In genomic region chr16:67892375-67892774, GRCh38 we compare ENCODE assay signal across 8 cellular contexts. TPM values are rescaled to one million over a fixed set of nuclear protein-coding genes. Genes with fewer than 3 reads are reported as not detected.
DNase-seq lines count a peak whose midpoint lies in the region; ATAC-seq and TF ChIP-seq lines count a peak whose summit lies in the region.

No MANE protein-coding gene starts in this region.

- ATAC-seq in HG02973 (IDR thresholded peaks at IDR 0.05; ENCODE audit: unreplicated experiment), result no peak
- ATAC-seq in GM19351 (IDR thresholded peaks at IDR 0.05; ENCODE audit: unreplicated experiment), result no peak

- H3K27ac ChIP-seq in C4-2B, result 0 out of 2 replicates have a peak overlapping the region, but pooled peaks have one; percentile 15
- H3K27ac ChIP-seq in ectodermal cell (ENCODE audit: insufficient read depth, low read depth, low read length, poor library complexity, severe bottlenecking), result no peak overlapping the region

- H3K4me3 ChIP-seq in ectodermal cell (ENCODE audit: insufficient read depth, low read depth, low read length), result peak overlapping the region; percentile 20

- H3K4me1 Mint-ChIP-seq in neural crest cell, result peaks cover 33% of the 10 kb centered on the region

- no peak overlapping the region for H3K27ac Mint-ChIP-seq in neural crest cell (ENCODE audit: unreplicated experiment)

- no peaks in the 10 kb centered on the region for H3K9me3 Mint-ChIP-seq in neural crest cell

- 66 to 72% methylated on average over 3 to 4 of the region's 5 CpGs for WGBS in ectodermal cell, 2 experiments

- H3K27me3 Mint-ChIP-seq in neural crest cell (ENCODE audit: low read depth), result no peaks in the 10 kb centered on the region

- H3K9me3 ChIP-seq in ectodermal cell (ENCODE audit: control insufficient read depth, low read length), result no peaks in the 10 kb centered on the region

- no peaks in the 10 kb centered on the region for H3K36me3 ChIP-seq in ectodermal cell (ENCODE audit: control insufficient read depth, insufficient read depth, low read length)

- H3K4me1 ChIP-seq in ectodermal cell (ENCODE audit: control insufficient read depth, insufficient read depth, low read length), result peaks cover 6% of the 10 kb centered on the region

- no peak for TF ChIP-seq CTCF in C4-2B (conservative IDR thresholded peaks at IDR 0.05)
- no peak for TF ChIP-seq CTCF in neural crest cell (conservative IDR thresholded peaks at IDR 0.05)

- no peaks in the 10 kb centered on the region for H3K27me3 ChIP-seq in ectodermal cell (ENCODE audit: control insufficient read depth, insufficient read depth, low read length, poor library complexity, severe bottlenecking)

- DNase-seq in NAMALWA (ENCODE audit: low spot score), result peak; percentile 18
- DNase-seq in neural crest cell (ENCODE audit: low read depth, low spot score), result no peak
- DNase-seq in SIG-M5 (lab: John Stamatoyannopoulos, UW), result no peak
- no peak for DNase-seq in inferior parietal cortex (ENCODE audit: extremely low spot score)

- H3K36me3 Mint-ChIP-seq in neural crest cell (ENCODE audit: low read depth), result no peaks in the 10 kb centered on the region

- peak overlapping the region; percentile 83 for H3K4me3 Mint-ChIP-seq in neural crest cell

RNA-seq across cellular contexts. Expression of gene PSKH1, which starts 0.7 kb away (rescaled TPM):
- polyA plus RNA-seq in ectodermal cell (2013, experiment 1 of 4), result 32.4 TPM
- 42.8 TPM for polyA plus RNA-seq in ectodermal cell (2013, experiment 2 of 4)
- polyA plus RNA-seq in ectodermal cell (2013, experiment 3 of 4), result 33.4 TPM
- 29.1 TPM for polyA plus RNA-seq in ectodermal cell (2013, experiment 4 of 4)
- total RNA-seq in neural crest cell, result 39.0 and 41.5 TPM in 2 replicates

RNA-seq across cellular contexts. Expression of gene NRN1L, which starts 7.7 kb away (rescaled TPM):
- 1.1 TPM for polyA plus RNA-seq in ectodermal cell (2013, experiment 1 of 4)
- 0.96 TPM for polyA plus RNA-seq in ectodermal cell (2013, experiment 2 of 4)
- polyA plus RNA-seq in ectodermal cell (2013, experiment 3 of 4), result not detected
- 1.6 TPM for polyA plus RNA-seq in ectodermal cell (2013, experiment 4 of 4)
- total RNA-seq in neural crest cell, result 1.0 TPM in 1 of 2 replicates, not detected in the other

RNA-seq across cellular contexts. Expression of gene EDC4, which starts 19.5 kb away (rescaled TPM):
- polyA plus RNA-seq in ectodermal cell (2013, experiment 1 of 4), result 78.2 TPM
- 84.9 TPM for polyA plus RNA-seq in ectodermal cell (2013, experiment 2 of 4)
- 73.2 TPM for polyA plus RNA-seq in ectodermal cell (2013, experiment 3 of 4)
- 75.9 TPM for polyA plus RNA-seq in ectodermal cell (2013, experiment 4 of 4)
- total RNA-seq in neural crest cell, result 100 and 101 TPM in 2 replicates

RNA-seq across cellular contexts. Expression of gene CTRL, which starts 39.3 kb away (rescaled TPM):
- polyA plus RNA-seq in ectodermal cell (2013, experiment 1 of 4), result 0.61 TPM
- 0.52 TPM for polyA plus RNA-seq in ectodermal cell (2013, experiment 2 of 4)
- 1.0 TPM for polyA plus RNA-seq in ectodermal cell (2013, experiment 3 of 4)
- 1.1 TPM for polyA plus RNA-seq in ectodermal cell (2013, experiment 4 of 4)
- 2.5 and 3.0 TPM in 2 replicates for total RNA-seq in neural crest cell

RNA-seq across cellular contexts. Expression of gene PSMB10, which starts 44.3 kb away (rescaled TPM):
- 12.1 TPM for polyA plus RNA-seq in ectodermal cell (2013, experiment 1 of 4)
- polyA plus RNA-seq in ectodermal cell (2013, experiment 2 of 4), result 10.9 TPM
- polyA plus RNA-seq in ectodermal cell (2013, experiment 3 of 4), result 10.1 TPM
- polyA plus RNA-seq in ectodermal cell (2013, experiment 4 of 4), result 9.5 TPM
- total RNA-seq in neural crest cell, result 22.4 and 22.5 TPM in 2 replicates
